ENCODE assay signal across 20 cellular contexts in the genomic region with DNA sequence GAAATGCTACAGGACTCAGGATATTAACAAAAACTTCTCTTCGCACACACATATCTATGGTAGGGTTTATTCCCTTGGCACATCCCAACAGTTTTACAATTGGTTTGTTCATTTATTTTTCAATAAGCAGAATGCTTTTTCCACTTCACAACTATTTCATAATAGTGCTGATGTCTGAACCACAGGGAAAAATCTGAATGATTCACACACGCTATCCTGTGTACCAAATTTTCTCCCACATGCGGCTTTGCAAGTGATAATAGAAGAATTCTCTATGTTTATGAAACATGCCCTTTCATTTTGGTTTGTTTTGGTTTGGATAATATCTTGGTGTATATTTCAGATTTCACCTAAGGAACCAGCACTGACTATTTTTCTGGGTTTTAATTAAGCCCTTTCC.
DNase-seq lines count a peak whose midpoint lies in the region; ATAC-seq and TF ChIP-seq lines count a peak whose summit lies in the region.
"Had no signal": no experiment of that assay in that cellular context is flagged by ENCODE, and none has a peak within 500 bp of the region (broad histone marks: within the 10 kb centered on the region; RNA-seq: fewer than 3 reads in every experiment).

No MANE protein-coding gene starts in this region.

- H2AFZ ChIP-seq in GM23338: no peak overlapping the region; the same call in 1 of the 2 replicates

- no peaks in the 10 kb centered on the region for H3K27me3 Mint-ChIP-seq in GM23338 (ENCODE audit: insufficient read depth, low read depth, poor library complexity)
- H3K27me3 Mint-ChIP-seq: B cell had no signal

- no peaks in the 10 kb centered on the region for H3K79me2 ChIP-seq in GM23338 (replicated peaks; ENCODE audit: insufficient read depth)

- H3K4me1 Mint-ChIP-seq in GM23338: peaks cover 3% of the 10 kb centered on the region; the same call in 1 of the 3 replicates
- H3K4me1 Mint-ChIP-seq: B cell, CD14-positive monocyte, H9 had no signal

- DNase-seq in AG08395 (ENCODE audit: low spot score): peak; percentile 21
- peak; percentile 10 for DNase-seq in GM04504 (ENCODE audit: low read depth)
- DNase-seq in cardiac fibroblast (ENCODE audit: low read depth in 2 of 2): peak; percentile 16 to 41
- DNase-seq in iris pigment epithelial cell (ENCODE audit: low read depth): peak; percentile 33
- no peak for DNase-seq in stimulated activated CD4-positive, alpha-beta T cell treated with anti-CD3 and anti-CD28 coated beads, Interleukin-2, amount 100 ng/mL, for 48 hours
- DNase-seq in GM23338 (ENCODE audit: low spot score): no peak
- DNase-seq: ACHN, DMS53, H9, Kasumi-1, NCI-H1694, NCI-H2171, NCI-H526 treated with DMSO at 0.1 percent for 48 hours had no signal

- no peaks in the 10 kb centered on the region for H3F3A ChIP-seq in GM23338 (replicated peaks; ENCODE audit: low read depth)

- H3K4me2 ChIP-seq in GM23338: no peak overlapping the region

- no peak for ATAC-seq in HG02852 (IDR thresholded peaks at IDR 0.05; ENCODE audit: unreplicated experiment)
- no peak for ATAC-seq in HG03095 (IDR thresholded peaks at IDR 0.05; ENCODE audit: unreplicated experiment)
- no peak for ATAC-seq in GM23338
- ATAC-seq: Right ventricle myocardium inferior had no signal

- no peak overlapping the region for H3K27ac Mint-ChIP-seq in GM23338
- H3K27ac Mint-ChIP-seq: B cell, CD14-positive monocyte, H9 had no signal

- H3K4me1 ChIP-seq in GM23338 (ENCODE audit: insufficient read depth): no peaks in the 10 kb centered on the region
- H3K4me1 ChIP-seq: SJSA1 had no signal

- no peak overlapping the region for H3K4me3 ChIP-seq in cardiac fibroblast (replicated peaks in 1 of 2; ENCODE audit: low read depth in 2 of 2, low read length in 2 of 2)
- H3K4me3 ChIP-seq in GM23338: no peak overlapping the region
- H3K4me3 ChIP-seq: SJSA1 had no signal

- H3K9me2 ChIP-seq in GM23338 (ENCODE audit: insufficient read depth): no peaks in the 10 kb centered on the region

- no peaks in the 10 kb centered on the region for H3K36me3 Mint-ChIP-seq in GM23338 (ENCODE audit: low read depth)
- H3K36me3 Mint-ChIP-seq: CD14-positive monocyte had no signal

- no peaks in the 10 kb centered on the region for H3K36me3 ChIP-seq in GM23338 (ENCODE audit: insufficient read depth)
- H3K36me3 ChIP-seq: SJSA1 had no signal

- H3K27me3 ChIP-seq in GM23338 (ENCODE audit: insufficient read depth): no peaks in the 10 kb centered on the region

- no peak overlapping the region for H3K4me3 Mint-ChIP-seq in GM23338
- H3K4me3 Mint-ChIP-seq: B cell, CD14-positive monocyte, H9 had no signal

- no peak overlapping the region for H3K27ac ChIP-seq in GM23338 (ENCODE audit: low read depth)
- H3K27ac ChIP-seq: 22Rv1, SJSA1 had no signal

- TF ChIP-seq CTCF in cardiac fibroblast (IDR thresholded peaks at IDR 0.05; ENCODE audit: low read depth, low read length): no peak
- TF ChIP-seq CTCF in GM23338 (conservative IDR thresholded peaks at IDR 0.05; ENCODE audit: low read depth in 2 of 2): no peak

- H3K9me3 Mint-ChIP-seq in GM23338: no peaks in the 10 kb centered on the region; the same call in 2 of the 3 replicates
- H3K9me3 Mint-ChIP-seq: H9 had no signal

- H4K20me1 ChIP-seq in GM23338 (replicated peaks; ENCODE audit: insufficient read depth): no peaks in the 10 kb centered on the region

TF ChIP-seq in GM23338, 12 proteins besides CTCF, POLR2A, EP300 and RAD21:
- TF ChIP-seq CREB1 (CRISPR knock-in tag; IDR thresholded peaks at IDR 0.05; ENCODE audit: low read depth) (no peak), POLR2AphosphoS5 (IDR thresholded peaks at IDR 0.05; ENCODE audit: low read depth) (no peak), EZH2 (IDR thresholded peaks at IDR 0.05; ENCODE audit: low read depth, unreplicated experiment) (no peak), STAT1 (IDR thresholded peaks at IDR 0.05; ENCODE audit: unreplicated experiment) (no peak), ZNF331 (CRISPR knock-in tag; IDR thresholded peaks at IDR 0.05; ENCODE audit: low read depth) (no peak), ZNF462 (CRISPR knock-in tag; IDR thresholded peaks at IDR 0.05) (no peak)

Comparison
In these comparisons a context has a peak if more than half of its experiments do, and no peak if none do; other contexts are left out.
1. DNase-seq: peak in AG08395 (single experiment), GM04504 (single experiment), cardiac fibroblast (2 of 2) and iris pigment epithelial cell (single experiment); none in stimulated activated CD4-positive, alpha-beta T cell treated with anti-CD3 and anti-CD28 coated beads, Interleukin-2, amount 100 ng/mL, for 48 hours (0 of 2) and GM23338 (single experiment).